ENCODE assay signal across 17 cellular contexts in the genomic region with DNA sequence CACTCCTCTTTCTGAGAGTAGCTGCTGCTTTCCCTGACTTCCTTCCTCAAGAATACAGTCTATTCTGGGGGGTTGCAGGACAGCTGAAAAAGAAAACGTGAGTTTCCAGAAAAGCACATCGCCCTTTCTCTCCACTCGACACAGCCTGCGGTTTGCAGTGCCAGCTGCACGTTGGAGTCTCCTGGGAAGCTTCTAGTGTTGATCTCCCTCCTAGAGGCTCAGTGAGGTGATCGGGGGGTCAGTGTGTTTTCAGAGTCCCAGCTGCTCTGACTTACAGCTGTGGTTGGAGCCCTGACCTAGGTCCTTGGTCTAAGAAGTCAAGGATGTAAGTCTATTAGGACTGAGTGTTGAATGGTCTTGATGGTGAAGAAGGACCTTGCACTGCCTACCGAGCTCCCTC. TPM values are rescaled to one million over a fixed set of nuclear protein-coding genes. Genes with fewer than 3 reads are reported as not detected.
DNase-seq lines count a peak whose midpoint lies in the region; ATAC-seq, FAIRE-seq and TF ChIP-seq lines count a peak whose summit lies in the region.
"Had no signal": no experiment of that assay in that cellular context is flagged by ENCODE, and none has a peak within 500 bp of the region (broad histone marks: within the 10 kb centered on the region; RNA-seq: fewer than 3 reads in every experiment).

No MANE protein-coding gene starts in this region.

- FAIRE-seq in GM12878 (lab: Jason Lieb, UNC): no peak
- FAIRE-seq: GM12892, RCC 7860 had no signal

- no peak for TF ChIP-seq RAD21 in GM12878 (IDR thresholded peaks at IDR 0.05; ENCODE audit: insufficient read depth, low read depth, low read length)

- H3K4me2 ChIP-seq in GM12878 (ENCODE audit: control insufficient read depth, insufficient read depth): peak overlapping the region; percentile 22; the same call in 1 of the 2 replicates

- 35% methylated on average over 7 of the region's 7 CpGs for WGBS in GM12878 (ENCODE audit: insufficient coverage, insufficient replicate concordance, low lambda C conversion rate, missing lambda C conversion rate)

- no peak for TF ChIP-seq POLR2A in GM12878 (IDR thresholded peaks at IDR 0.05; ENCODE audit: low read depth, low read length)

- no TSS peak for BruUV-seq in GM12878 (replicated peaks; lab: Mats Ljungman, UMichigan)

- SMC1A ChIA-PET in GM12878 (lab: Charles Lee; ENCODE audit: uncharacterized antibody, unreplicated experiment): interaction anchor here (0.7 kb wide), 1 partner anchor 1915 kb away, joined by 3 read pairs; no protein-coding TSS in a partner anchor

- H4K20me1 ChIP-seq in GM12878 (ENCODE audit: control insufficient read depth, insufficient read depth): no peaks in the 10 kb centered on the region

- H3K27ac Mint-ChIP-seq in activated naive CD4-positive, alpha-beta T cell treated with anti-CD3 and anti-CD28 coated beads, Interleukin-2, amount 10 ng/mL, durations not matched to agents 7 days and 5 days: peak overlapping the region; percentile 86
- peak overlapping the region; percentile 85 for H3K27ac Mint-ChIP-seq in stimulated activated effector memory CD8-positive, alpha-beta T cell treated with anti-CD3 and anti-CD28 coated beads, Interleukin-12 subunit alpha, Interleukin-12 subunit beta, amount 100 ng/mL, for 72 hours

- H3K79me2 ChIP-seq in GM12878 (ENCODE audit: control insufficient read depth, insufficient read depth, low read length): no peaks in the 10 kb centered on the region

- H3K27me3 ChIP-seq in GM12878 (replicated peaks in 1 of 2; ENCODE audit: control insufficient read depth in 2 of 2, insufficient read depth in 2 of 2, low read length in 1 of 2): no peaks in the 10 kb centered on the region

- no peaks in the 10 kb centered on the region for H3K27me3 Mint-ChIP-seq in activated naive CD4-positive, alpha-beta T cell treated with anti-CD3 and anti-CD28 coated beads, Interleukin-2, amount 10 ng/mL, durations not matched to agents 7 days and 5 days

- in situ Hi-C loops in GM12878 (cut with MboI): no loop called here

- peaks cover 72% of the 10 kb centered on the region for H3K36me3 Mint-ChIP-seq in activated naive CD4-positive, alpha-beta T cell treated with anti-CD3 and anti-CD28 coated beads, Interleukin-2, amount 10 ng/mL, durations not matched to agents 7 days and 5 days
- H3K36me3 Mint-ChIP-seq in stimulated activated effector memory CD8-positive, alpha-beta T cell treated with anti-CD3 and anti-CD28 coated beads, Interleukin-12 subunit alpha, Interleukin-12 subunit beta, amount 100 ng/mL, for 72 hours: peaks cover 92% of the 10 kb centered on the region

- DNase-seq in activated naive CD4-positive, alpha-beta T cell treated with anti-CD3 and anti-CD28 coated beads, Interleukin-2, amount 10 ng/mL, durations not matched to agents 7 days and 5 days: no peak
- DNase-seq in activated naive CD4-positive, alpha-beta T cell treated with Interleukin-2 at 50 U/mL for 16 hours: no peak
- DNase-seq in NCI-H2107 treated with DMSO at 0.1 percent for 48 hours (lab: John Stamatoyannopoulos, UW; ENCODE audit: unreplicated experiment) (peak; percentile 88), GM12878 (ENCODE audit: low read depth, low spot score) (no peak), RKO (ENCODE audit: low spot score) (no peak)
- DNase-seq in stimulated activated effector memory CD8-positive, alpha-beta T cell treated with anti-CD3 and anti-CD28 coated beads, Interleukin-12 subunit alpha, Interleukin-12 subunit beta, amount 100 ng/mL, for 72 hours (ENCODE audit: low spot score in 2 of 2): no peak
- DNase-seq: activated CD4-positive, alpha-beta T cell treated with anti-CD3 and anti-CD28 coated beads, Interleukin-2, amount 50 U/mL, for 4 hours; EL; NCI-H1048; psoas muscle; T1000; trophoblast cell had no signal

- H3K4me1 ChIP-seq in GM12878 (ENCODE audit: control insufficient read depth, insufficient read depth, low read length): peaks cover 11% of the 10 kb centered on the region
- H3K4me1 ChIP-seq: psoas muscle had no signal

- POLR2A ChIA-PET in GM12878 (lab: Charles Lee): interaction anchor here (0.5 to 1.2 kb wide), 3 partner anchors 9 to 58 kb away, joined by 3 to 15 read pairs (median 3); no protein-coding TSS in a partner anchor

- H3K4me3 Mint-ChIP-seq in activated naive CD4-positive, alpha-beta T cell treated with anti-CD3 and anti-CD28 coated beads, Interleukin-2, amount 10 ng/mL, durations not matched to agents 7 days and 5 days: no peak overlapping the region
- no peak overlapping the region for H3K4me3 Mint-ChIP-seq in stimulated activated effector memory CD8-positive, alpha-beta T cell treated with anti-CD3 and anti-CD28 coated beads, Interleukin-12 subunit alpha, Interleukin-12 subunit beta, amount 100 ng/mL, for 72 hours

- H3K27ac ChIP-seq in GM12878 (ENCODE audit: control insufficient read depth, insufficient read depth): no peak overlapping the region
- H3K27ac ChIP-seq: psoas muscle had no signal

- H3K9me3 ChIP-seq in GM12878 (replicated peaks; ENCODE audit: control insufficient read depth, insufficient read depth, low read length): no peaks in the 10 kb centered on the region
- H3K9me3 ChIP-seq: psoas muscle had no signal

- no peak overlapping the region for H3K9ac ChIP-seq in GM12878 (ENCODE audit: control insufficient read depth, insufficient read depth, low read length)

- H3K9me3 Mint-ChIP-seq in activated naive CD4-positive, alpha-beta T cell treated with anti-CD3 and anti-CD28 coated beads, Interleukin-2, amount 10 ng/mL, durations not matched to agents 7 days and 5 days: no peaks in the 10 kb centered on the region
- no peaks in the 10 kb centered on the region for H3K9me3 Mint-ChIP-seq in stimulated activated effector memory CD8-positive, alpha-beta T cell treated with anti-CD3 and anti-CD28 coated beads, Interleukin-12 subunit alpha, Interleukin-12 subunit beta, amount 100 ng/mL, for 72 hours

- no peak for TF ChIP-seq CTCF in GM12878 (IDR thresholded peaks at IDR 0.05 in 2 of 3, conservative IDR thresholded peaks at IDR 0.05 in 1 of 3; ENCODE audit: control insufficient read depth in 2 of 3, extremely low read depth in 1 of 3, insufficient read depth in 1 of 3, low read depth in 3 of 3, low read length in 3 of 3)

- ATAC-seq in GM12878 (no peak), HG02852 (IDR thresholded peaks at IDR 0.05; ENCODE audit: unreplicated experiment) (no peak), GM19455 (IDR thresholded peaks at IDR 0.05; ENCODE audit: unreplicated experiment) (no peak)
- ATAC-seq in stimulated activated effector memory CD8-positive, alpha-beta T cell treated with anti-CD3 and anti-CD28 coated beads, Interleukin-12 subunit alpha, Interleukin-12 subunit beta, amount 100 ng/mL, for 72 hours: no peak
- ATAC-seq: psoas muscle had no signal

- intact Hi-C loops in GM12878 (cut with micrococcal nuclease; ENCODE audit: unreplicated experiment): no loop called here

- peaks cover 0 to 6% of the 10 kb centered on the region in 2 experiments for H3K36me3 ChIP-seq in GM12878 (ENCODE audit: control insufficient read depth in 2 of 2, insufficient read depth in 2 of 2, low read length in 1 of 2)

- peaks cover 55% of the 10 kb centered on the region for H3K4me1 Mint-ChIP-seq in activated naive CD4-positive, alpha-beta T cell treated with anti-CD3 and anti-CD28 coated beads, Interleukin-2, amount 10 ng/mL, durations not matched to agents 7 days and 5 days
- H3K4me1 Mint-ChIP-seq in stimulated activated effector memory CD8-positive, alpha-beta T cell treated with anti-CD3 and anti-CD28 coated beads, Interleukin-12 subunit alpha, Interleukin-12 subunit beta, amount 100 ng/mL, for 72 hours: peaks cover 41% of the 10 kb centered on the region

- H3K4me3 ChIP-seq in GM12878: no peak overlapping the region
- H3K4me3 ChIP-seq: psoas muscle had no signal

- RAD21 ChIA-PET in GM12878 (lab: Charles Lee; ENCODE audit: unreplicated experiment): interaction anchor here (0.6 to 1.7 kb wide), 2 partner anchors 27 to 58 kb away, joined by 6 read pairs; no protein-coding TSS in a partner anchor

- no peak for TF ChIP-seq EP300 in GM12878 (IDR thresholded peaks at IDR 0.05; ENCODE audit: borderline replicate concordance in 1 of 2, control insufficient read depth in 1 of 2, low read depth in 2 of 2, low read length in 2 of 2)

- CTCF ChIA-PET in activated naive CD4-positive, alpha-beta T cell treated with anti-CD3 and anti-CD28 coated beads, Interleukin-2, amount 10 ng/mL, durations not matched to agents 7 days and 5 days (lab: Charles Lee): interaction anchor here (0.9 to 2.1 kb wide), 4 partner anchors 13 to 32 kb away, joined by 3 to 10 read pairs (median 4); no protein-coding TSS in a partner anchor
- CTCF ChIA-PET in GM12878 (lab: Yijun Ruan, JAX): interaction anchor here (1.0 kb wide), 1 partner anchor 27 kb away, joined by 3 read pairs; no protein-coding TSS in a partner anchor

- H2AFZ ChIP-seq in GM12878 (ENCODE audit: control insufficient read depth, low read depth, low read length): no peak overlapping the region

TF ChIP-seq in GM12878, 131 proteins besides CTCF, POLR2A, EP300 and RAD21 (continues in another document):
- TF ChIP-seq JUNB (IDR thresholded peaks at IDR 0.05) (no peak), NRF1 (conservative IDR thresholded peaks at IDR 0.05; ENCODE audit: low read depth, low read length) (no peak), BCL11A (IDR thresholded peaks at IDR 0.05; ENCODE audit: low read depth, low read length) (no peak)

RNA-seq across cellular contexts. Expression of a gene that starts 25.0 kb away (rescaled TPM):
- 27.9 and 29.6 TPM in 2 replicates for total RNA-seq in GM12878 (2013; cell fraction: nucleolus; rRNA removed)
- total RNA-seq in GM12878 (2014; rRNA removed): 61.6 and 65.6 TPM in 2 replicates
- total RNA-seq in GM12878 (2014; rRNA removed; fragmentation: Illumina TruSeq; extraction: Trizol): 26.9 and 29.8 TPM in 2 replicates
- total RNA-seq in GM12878 (2021): 37.6 and 39.8 TPM in 2 replicates
- polyA plus RNA-seq in GM12878 (2011; ENCODE audit: low read depth): 15.3 TPM
- 60.0 and 92.0 TPM in 2 replicates for polyA plus RNA-seq in GM12878 (2011; rRNA removed)
- 129 and 170 TPM in 2 replicates for polyA plus RNA-seq in GM12878 (2011; cell fraction: cytosol; rRNA removed)
- 83.1 and 109 TPM in 2 replicates for polyA plus RNA-seq in GM12878 (2011; cell fraction: nucleus; rRNA removed)
- 25.7 and 33.6 TPM in 2 replicates for polyA plus RNA-seq in GM12878 (2012)
- polyA plus RNA-seq in GM12878 (2014; fragmentation: Illumina TruSeq; extraction: Trizol): 5.4 and 14.1 TPM in 2 replicates
- polyA plus RNA-seq in GM12878 (2014; fragmentation: Nextera tagmentation; extraction: Ambion mirVana): 10 to 100 TPM in 1 of 2 experiments, 1 to 10 TPM in 1; 2.5 to 15.1 TPM
- polyA plus RNA-seq in GM12878 (2014; rRNA removed): 72.4 and 79.6 TPM in 2 replicates
- 10 to 100 TPM; 30.9 to 31.3 TPM for polyA plus RNA-seq in GM12878 (2016; fragmentation: Nextera tagmentation; extraction: Ambion mirVana)
- polyA minus RNA-seq in GM12878 (2011; rRNA and poly(A)+ RNA removed): 46.4 and 91.1 TPM in 2 replicates
- polyA minus RNA-seq in GM12878 (2011; cell fraction: cytosol; rRNA and poly(A)+ RNA removed): 31.3 and 42.8 TPM in 2 replicates
- polyA minus RNA-seq in GM12878 (2011; cell fraction: nucleus; rRNA and poly(A)+ RNA removed): 11.1 and 14.0 TPM in 2 replicates
- total RNA-seq: glomerular endothelial cell had no signal
